In the genomic region with DNA sequence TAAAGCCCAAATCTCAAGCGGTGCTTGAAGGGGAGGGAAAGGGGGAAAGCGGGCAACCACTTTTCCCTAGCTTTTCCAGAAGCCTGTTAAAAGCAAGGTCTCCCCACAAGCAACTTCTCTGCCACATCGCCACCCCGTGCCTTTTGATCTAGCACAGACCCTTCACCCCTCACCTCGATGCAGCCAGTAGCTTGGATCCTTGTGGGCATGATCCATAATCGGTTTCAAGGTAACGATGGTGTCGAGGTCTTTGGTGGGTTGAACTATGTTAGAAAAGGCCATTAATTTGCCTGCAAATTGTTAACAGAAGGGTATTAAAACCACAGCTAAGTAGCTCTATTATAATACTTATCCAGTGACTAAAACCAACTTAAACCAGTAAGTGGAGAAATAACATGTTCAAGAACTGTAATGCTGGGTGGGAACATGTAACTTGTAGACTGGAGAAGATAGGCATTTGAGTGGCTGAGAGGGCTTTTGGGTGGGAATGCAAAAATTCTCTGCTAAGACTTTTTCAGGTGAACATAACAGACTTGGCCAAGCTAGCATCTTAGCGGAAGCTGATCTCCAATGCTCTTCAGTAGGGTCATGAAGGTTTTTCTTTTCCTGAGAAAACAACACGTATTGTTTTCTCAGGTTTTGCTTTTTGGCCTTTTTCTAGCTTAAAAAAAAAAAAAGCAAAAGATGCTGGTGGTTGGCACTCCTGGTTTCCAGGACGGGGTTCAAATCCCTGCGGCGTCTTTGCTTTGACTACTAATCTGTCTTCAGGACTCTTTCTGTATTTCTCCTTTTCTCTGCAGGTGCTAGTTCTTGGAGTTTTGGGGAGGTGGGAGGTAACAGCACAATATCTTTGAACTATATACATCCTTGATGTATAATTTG, we compare ENCODE assay signal across 8 cellular contexts. TPM values are rescaled to one million over a fixed set of nuclear protein-coding genes. Genes with fewer than 3 reads are reported as not detected.
DNase-seq lines count a peak whose midpoint lies in the region; ATAC-seq, FAIRE-seq and TF ChIP-seq lines count a peak whose summit lies in the region.

No MANE protein-coding gene starts in this region.

- H3K27ac ChIP-seq in Karpas-422 (ENCODE audit: low read length) (peak overlapping the region; percentile 99; the same call in 1 of the 2 replicates), muscle layer of colon (ENCODE audit: low read depth, low read length) (peak overlapping the region; percentile 91)

- FAIRE-seq in D721Med (lab: Jason Lieb, UNC) = no peak

- peak; percentile 19 for DNase-seq in CD1c-positive myeloid dendritic cell (ENCODE audit: extremely low spot score)
- peak; percentile 64 for DNase-seq in Karpas-422
- peak; percentile 57 for DNase-seq in cerebellar cortex (ENCODE audit: low spot score)
- no peak for DNase-seq in D721Med (ENCODE audit: insufficient read length, low spot score)
- no peak for DNase-seq in A172 (ENCODE audit: low spot score)

- H2AFZ ChIP-seq in Karpas-422 (ENCODE audit: low read length) = no peak overlapping the region

- H3K4me3 ChIP-seq in Karpas-422 (ENCODE audit: low read length) (0 out of 2 replicates have a peak overlapping the region, but pooled peaks have one; percentile 83), muscle layer of colon (ENCODE audit: low read depth in 1 of 2, low read length in 2 of 2) (peak overlapping the region; percentile 97)

- H3K79me2 ChIP-seq in Karpas-422 (ENCODE audit: low read length) = peaks cover 30% of the 10 kb centered on the region

- H3K36me3 ChIP-seq in Karpas-422 (ENCODE audit: insufficient read depth, low read length) (peaks cover 49% of the 10 kb centered on the region), muscle layer of colon (ENCODE audit: insufficient read depth, low read length) (peaks cover 59% of the 10 kb centered on the region)

- H3K4me1 ChIP-seq in Karpas-422 (ENCODE audit: low read length) (peaks cover 74% of the 10 kb centered on the region), muscle layer of colon (ENCODE audit: insufficient read depth, low read length) (peaks cover 34% of the 10 kb centered on the region)

- H3K27me3 ChIP-seq in Karpas-422 (ENCODE audit: low read length) = no peaks in the 10 kb centered on the region
- H3K27me3 ChIP-seq in muscle layer of colon (ENCODE audit: control insufficient read depth in 1 of 2, insufficient read depth in 2 of 2, low read length in 2 of 2) = no peaks in the 10 kb centered on the region

- peaks cover 50% of the 10 kb centered on the region for H4K20me1 ChIP-seq in Karpas-422 (ENCODE audit: insufficient read depth, low read depth, low read length)

- TF ChIP-seq CTCF in D721Med (IDR thresholded peaks at IDR 0.05; ENCODE audit: insufficient read depth, missing control alignments) = no peak

- no peaks in the 10 kb centered on the region for H3K9me3 ChIP-seq in Karpas-422 (ENCODE audit: low read length)
- H3K9me3 ChIP-seq in muscle layer of colon (ENCODE audit: low read length) = no peaks in the 10 kb centered on the region

- H3K9ac ChIP-seq in Karpas-422 (ENCODE audit: low read length) (no peak overlapping the region), muscle layer of colon (ENCODE audit: low read length) (peak overlapping the region; percentile 100)

- peak overlapping the region; percentile 99 for H3K4me2 ChIP-seq in Karpas-422 (ENCODE audit: low read depth, low read length, poor library complexity, severe bottlenecking)

- H3K9me2 ChIP-seq in Karpas-422 (replicated peaks; ENCODE audit: insufficient read depth, low read length) = no peaks in the 10 kb centered on the region

- ATAC-seq in HG03571 (IDR thresholded peaks at IDR 0.05; ENCODE audit: unreplicated experiment) = no peak
- no peak for ATAC-seq in GM21723 (IDR thresholded peaks at IDR 0.05; ENCODE audit: unreplicated experiment)

RNA-seq across cellular contexts. Expression of gene MALAT1, which starts 6.8 kb away (rescaled TPM):
- 3,783 and 4,167 TPM in 2 replicates for total RNA-seq in Karpas-422 (2014; rRNA removed; shearing (Covaris generic); ENCODE audit: low replicate concordance)
- 1,067 and 1,084 TPM in 2 replicates for total RNA-seq in A172 (2014; rRNA removed; shearing (Covaris generic))

RNA-seq across cellular contexts. Expression of gene SCYL1, which starts 19.2 kb away (rescaled TPM):
- 39.1 and 79.0 TPM in 2 replicates for total RNA-seq in Karpas-422 (2014; rRNA removed; shearing (Covaris generic); ENCODE audit: low replicate concordance)
- 65.6 and 70.6 TPM in 2 replicates for total RNA-seq in A172 (2014; rRNA removed; shearing (Covaris generic))

RNA-seq across cellular contexts. Expression of gene LTBP3, which starts 52.5 kb away (rescaled TPM):
- 1.3 and 6.8 TPM in 2 replicates for total RNA-seq in Karpas-422 (2014; rRNA removed; shearing (Covaris generic); ENCODE audit: low replicate concordance)
- 13.2 and 25.6 TPM in 2 replicates for total RNA-seq in A172 (2014; rRNA removed; shearing (Covaris generic))

Comparison
In these comparisons a context has a peak if more than half of its experiments do, and no peak if none do; other contexts are left out.
1. DNase-seq: peak in CD1c-positive myeloid dendritic cell (single experiment), Karpas-422 (single experiment) and cerebellar cortex (single experiment); none in D721Med (single experiment) and A172 (single experiment).